16 cellular contexts compared by ENCODE assay signal in genomic region chr6:165767228-165767627, GRCh38.
DNase-seq lines count a peak whose midpoint lies in the region; ATAC-seq, FAIRE-seq and TF ChIP-seq lines count a peak whose summit lies in the region.
"Had no signal": no experiment of that assay in that cellular context is flagged by ENCODE, and none has a peak within 500 bp of the region (broad histone marks: within the 10 kb centered on the region; RNA-seq: fewer than 3 reads in every experiment).

No MANE protein-coding gene starts in this region.

- ATAC-seq in GM18907 (IDR thresholded peaks at IDR 0.05; ENCODE audit: unreplicated experiment) = peak; percentile 55
- ATAC-seq: left colon had no signal

- FAIRE-seq in bronchial epithelial cell (lab: Jason Lieb, UNC) = no peak
- FAIRE-seq: TTC549 had no signal

- H3K36me3 ChIP-seq in bronchial epithelial cell (ENCODE audit: control insufficient read depth, insufficient read depth, low read length) = no peaks in the 10 kb centered on the region

- no peak for TF ChIP-seq CTCF in bronchial epithelial cell (IDR thresholded peaks at IDR 0.05; ENCODE audit: insufficient read depth, low read length, severe bottlenecking)

- DNase-seq in MV-4-11 (lab: John Stamatoyannopoulos, UW) (peak; percentile 72), bronchial epithelial cell (ENCODE audit: low read depth) (peak; percentile 54), myocyte (ENCODE audit: low read depth) (peak; percentile 13), anterior cingulate cortex (lab: John Stamatoyannopoulos, UW) (no peak), SIG-M5 (lab: John Stamatoyannopoulos, UW) (no peak), amygdala (lab: John Stamatoyannopoulos, UW) (no peak)
- DNase-seq: activated naive CD4-positive, alpha-beta T cell treated with anti-CD3 and anti-CD28 coated beads for 36 hours; Caco-2; EL; HFFc6; left colon; NCI-H187 treated with DMSO at 0.1 percent for 48 hours; nucleus accumbens; right cardiac atrium had no signal

- no peak overlapping the region for H3K4me3 ChIP-seq in bronchial epithelial cell (ENCODE audit: low read depth, low read length)

- no peaks in the 10 kb centered on the region for H3K27me3 ChIP-seq in bronchial epithelial cell (ENCODE audit: control insufficient read depth, insufficient read depth, low read length)

Comparison
In these comparisons a context has a peak if more than half of its experiments do, and no peak if none do; other contexts are left out.
1. DNase-seq: peak in MV-4-11 (single experiment), bronchial epithelial cell (single experiment) and myocyte (single experiment); none in anterior cingulate cortex (0 of 58), SIG-M5 (single experiment) and amygdala (0 of 56).